ENCODE assay signal across 23 cellular contexts in genomic region chr20:60486345-60486744, GRCh38.
DNase-seq lines count a peak whose midpoint lies in the region; ATAC-seq, FAIRE-seq and TF ChIP-seq lines count a peak whose summit lies in the region.
"Had no signal": no experiment of that assay in that cellular context is flagged by ENCODE, and none has a peak within 500 bp of the region (broad histone marks: within the 10 kb centered on the region; RNA-seq: fewer than 3 reads in every experiment).

No MANE protein-coding gene starts in this region.

- no peaks in the 10 kb centered on the region; a peak in 1 of 4 replicates for H3K4me1 ChIP-seq in SK-N-SH (ENCODE audit: control insufficient read depth in 1 of 2, insufficient read depth in 2 of 2, low read depth in 1 of 2, low read length in 1 of 2)
- H3K4me1 ChIP-seq in H1 (replicated peaks in 1 of 4; ENCODE audit: control insufficient read depth in 3 of 4, insufficient read depth in 4 of 4, low read length in 3 of 4): no peaks in the 10 kb centered on the region; a peak in 1 of 7 replicates
- no peaks in the 10 kb centered on the region for H3K4me1 ChIP-seq in mesendoderm (ENCODE audit: control insufficient read depth, low read depth, low read length)
- H3K4me1 ChIP-seq: A549 had no signal

- ATAC-seq in SK-N-SH treated with all-trans-retinoic acid at 6 μM for 48 hours: no peak
- no peak for ATAC-seq in activated CD8-positive, alpha-beta T cell treated with anti-CD3 and anti-CD28 coated beads for 36 hours
- ATAC-seq: A549; CD8-positive, alpha-beta T cell; HCT116; HepG2 had no signal

- H3K27me3 Mint-ChIP-seq in activated CD8-positive, alpha-beta T cell treated with anti-CD3 and anti-CD28 coated beads for 36 hours: peaks cover 3% of the 10 kb centered on the region

- no peak overlapping the region for H2BK12ac ChIP-seq in H1 (ENCODE audit: low read depth, low read length)

- H3K27ac ChIP-seq in SK-N-SH (ENCODE audit: low read depth in 2 of 2, low read length in 1 of 2) (no peak overlapping the region), H1 (ENCODE audit: low read depth, low read length) (no peak overlapping the region), mesendoderm (ENCODE audit: low read depth, low read length) (no peak overlapping the region)
- H3K27ac ChIP-seq: 22Rv1, A549 had no signal

- TF ChIP-seq CTCF in SK-N-SH (IDR thresholded peaks at IDR 0.05): no peak
- no peak for TF ChIP-seq CTCF in H1 (IDR thresholded peaks at IDR 0.05; ENCODE audit: control extremely low read depth in 1 of 3, insufficient read depth in 1 of 3, low read depth in 1 of 3, low read length in 3 of 3)
- no peak for TF ChIP-seq CTCF in activated CD8-positive, alpha-beta T cell treated with anti-CD3 and anti-CD28 coated beads for 36 hours (IDR thresholded peaks at IDR 0.05)

- TF ChIP-seq EP300 in SK-N-SH (IDR thresholded peaks at IDR 0.05; ENCODE audit: borderline replicate concordance in 1 of 2, low read depth in 1 of 2, low read length in 1 of 2): no peak
- TF ChIP-seq EP300 in H1 (IDR thresholded peaks at IDR 0.05; ENCODE audit: borderline replicate concordance in 1 of 2, low read depth in 2 of 2, low read length in 2 of 2): no peak

- H3K79me1 ChIP-seq in H1 (ENCODE audit: low read depth, low read length): no peaks in the 10 kb centered on the region
- H3K79me1 ChIP-seq in mesendoderm (ENCODE audit: low read length): no peaks in the 10 kb centered on the region

- TF ChIP-seq RAD21 in SK-N-SH (IDR thresholded peaks at IDR 0.05; ENCODE audit: low read length) (no peak), H1 (IDR thresholded peaks at IDR 0.05 in 1 of 2, conservative IDR thresholded peaks at IDR 0.05 in 1 of 2; ENCODE audit: low read depth in 2 of 2, low read length in 2 of 2) (no peak)

- peak; percentile 45 for DNase-seq in SK-N-SH
- no peak for DNase-seq in H1 (ENCODE audit: low read depth in 1 of 2, low spot score in 2 of 2)
- DNase-seq in mesendoderm: peak; percentile 32
- DNase-seq in MV-4-11 (lab: John Stamatoyannopoulos, UW): no peak
- DNase-seq in activated CD8-positive, alpha-beta T cell treated with anti-CD3 and anti-CD28 coated beads for 36 hours: no peak
- DNase-seq in NCI-H187 (lab: John Stamatoyannopoulos, UW): no peak
- DNase-seq: AML-193; Calu3; CD8-positive, alpha-beta T cell; DND-41; EL; HFFc6; KBM-7 had no signal

- H2BK120ac ChIP-seq in H1 (replicated peaks; ENCODE audit: low read depth, low read length) (no peak overlapping the region), mesendoderm (ENCODE audit: low read depth, low read length) (no peak overlapping the region)

- H3K36me3 Mint-ChIP-seq in activated CD8-positive, alpha-beta T cell treated with anti-CD3 and anti-CD28 coated beads for 36 hours (ENCODE audit: low read depth): no peaks in the 10 kb centered on the region
- H3K36me3 Mint-ChIP-seq: CD8-positive, alpha-beta T cell; IgD-negative memory B cell had no signal

- no peaks in the 10 kb centered on the region for H3K9me2 ChIP-seq in SK-N-SH

- H3K4me3 Mint-ChIP-seq in activated CD8-positive, alpha-beta T cell treated with anti-CD3 and anti-CD28 coated beads for 36 hours: no peak overlapping the region
- H3K4me3 Mint-ChIP-seq: CD8-positive, alpha-beta T cell; HFFc6; IgD-negative memory B cell had no signal

- POLR2A ChIA-PET in SK-N-SH (lab: Yijun Ruan, JAX): no interaction called here
- POLR2A ChIA-PET in H1 (lab: Charles Lee; ENCODE audit: partially characterized antibody): no interaction called here
- POLR2A ChIA-PET in activated CD8-positive, alpha-beta T cell treated with anti-CD3 and anti-CD28 coated beads for 36 hours (lab: Charles Lee): no interaction called here

- H2AFZ ChIP-seq in SK-N-SH (ENCODE audit: low read depth) (no peak overlapping the region), H1 (ENCODE audit: low read length) (no peak overlapping the region)

- H3K9ac ChIP-seq in SK-N-SH: no peak overlapping the region
- H3K9ac ChIP-seq in H1 (replicated peaks in 1 of 4; ENCODE audit: extremely low read depth in 1 of 4, low read depth in 3 of 4, low read length in 3 of 4): no peak overlapping the region
- no peak overlapping the region for H3K9ac ChIP-seq in mesendoderm (ENCODE audit: low read length)

- H3F3A ChIP-seq in SK-N-SH (replicated peaks; ENCODE audit: insufficient read depth): no peaks in the 10 kb centered on the region

- H3K4me1 Mint-ChIP-seq in activated CD8-positive, alpha-beta T cell treated with anti-CD3 and anti-CD28 coated beads for 36 hours (ENCODE audit: low read depth): no peaks in the 10 kb centered on the region
- H3K4me1 Mint-ChIP-seq: IgD-negative memory B cell had no signal

- no peaks in the 10 kb centered on the region for H3K9me3 ChIP-seq in SK-N-SH
- H3K9me3 ChIP-seq in H1 (ENCODE audit: insufficient read depth in 2 of 2, low read depth in 1 of 2, low read length in 1 of 2): no peaks in the 10 kb centered on the region
- H3K9me3 ChIP-seq: A549 had no signal

- intact Hi-C loops in activated CD8-positive, alpha-beta T cell treated with anti-CD3 and anti-CD28 coated beads for 36 hours (cut with micrococcal nuclease): no loop called here

- no peaks in the 10 kb centered on the region for H3K27me3 ChIP-seq in SK-N-SH (ENCODE audit: insufficient read depth)
- H3K27me3 ChIP-seq in H1 (replicated peaks in 1 of 4; ENCODE audit: control insufficient read depth in 3 of 4, extremely low read depth in 1 of 4, insufficient read depth in 3 of 4, low read length in 3 of 4): peaks cover 0 to 6% (median 1%) of the 10 kb centered on the region in 4 experiments; a peak in 3 of 7 replicates
- H3K27me3 ChIP-seq in mesendoderm (ENCODE audit: insufficient read depth, low read length, poor library complexity): no peaks in the 10 kb centered on the region

- H4K5ac ChIP-seq in H1 (ENCODE audit: insufficient read length, low read depth, low read length) (no peak overlapping the region), mesendoderm (ENCODE audit: low read length) (no peak overlapping the region)

- H2AK5ac ChIP-seq in H1 (ENCODE audit: low read depth, low read length) (no peak overlapping the region), mesendoderm (ENCODE audit: low read length) (no peak overlapping the region)

- H3K4me2 ChIP-seq in SK-N-SH (no peak overlapping the region), H1 (ENCODE audit: insufficient read depth in 1 of 2, low read depth in 2 of 2, low read length in 2 of 2) (no peak overlapping the region), mesendoderm (ENCODE audit: low read length) (no peak overlapping the region)
- H3K4me2 ChIP-seq: A549 had no signal

- FAIRE-seq in H1 (lab: Jason Lieb, UNC): no peak
- FAIRE-seq: A549, G401.6, GM12891, GM19239, H54, HepG2 had no signal

- H3K56ac ChIP-seq in H1 (replicated peaks; ENCODE audit: insufficient read length, low read depth, low read length): no peak overlapping the region
- no peak overlapping the region for H3K56ac ChIP-seq in mesendoderm (ENCODE audit: low read length)

- no peak overlapping the region for H2BK15ac ChIP-seq in H1 (ENCODE audit: low read length)
- no peak overlapping the region for H2BK15ac ChIP-seq in mesendoderm (replicated peaks; ENCODE audit: low read depth)

- H4K91ac ChIP-seq in H1 (replicated peaks; ENCODE audit: insufficient read length, low read length): no peak overlapping the region

- H4K20me1 ChIP-seq in SK-N-SH (ENCODE audit: insufficient read depth) (no peaks in the 10 kb centered on the region), H1 (replicated peaks in 1 of 2; ENCODE audit: control insufficient read depth in 1 of 2, insufficient read depth in 2 of 2, low read length in 2 of 2) (no peaks in the 10 kb centered on the region)

- H3K9me3 Mint-ChIP-seq in activated CD8-positive, alpha-beta T cell treated with anti-CD3 and anti-CD28 coated beads for 36 hours: no peaks in the 10 kb centered on the region
- H3K9me3 Mint-ChIP-seq: CD8-positive, alpha-beta T cell had no signal

- H2BK5ac ChIP-seq in H1 (ENCODE audit: low read depth, low read length): no peak overlapping the region
- no peak overlapping the region for H2BK5ac ChIP-seq in mesendoderm (ENCODE audit: low read length)

- H3K23ac ChIP-seq in H1 (ENCODE audit: insufficient read length) (no peak overlapping the region), mesendoderm (ENCODE audit: low read length) (no peak overlapping the region)

- H3K36me3 ChIP-seq in SK-N-SH (replicated peaks in 1 of 2; ENCODE audit: control insufficient read depth in 1 of 2, insufficient read depth in 2 of 2, low read length in 1 of 2) (no peaks in the 10 kb centered on the region), H1 (ENCODE audit: control insufficient read depth in 2 of 4, insufficient read depth in 4 of 4, low read length in 3 of 4) (no peaks in the 10 kb centered on the region), mesendoderm (ENCODE audit: control insufficient read depth, insufficient read depth, low read length) (no peaks in the 10 kb centered on the region)

- 29% methylated on average over 10 of the region's 11 CpGs for WGBS in SK-N-SH (ENCODE audit: low lambda C conversion rate)
- 95% methylated on average over 11 of the region's 11 CpGs; no CpG with 5 or more reads in 1 of the 2 experiments for WGBS in H1 (ENCODE audit: extremely low coverage in 1 of 2, insufficient coverage in 1 of 2, insufficient read length in 1 of 2, insufficient replicate concordance in 2 of 2, low coverage in 1 of 2, low lambda C conversion rate in 2 of 2, missing lambda C conversion rate in 1 of 2), 2 experiments
- no CpG with 5 or more reads among the region's 11 CpGs for WGBS in mesendoderm (ENCODE audit: extremely low coverage, insufficient coverage, low lambda C conversion rate)

- H3K4me3 ChIP-seq in SK-N-SH (ENCODE audit: low read depth in 2 of 2, low read length in 1 of 2) (no peak overlapping the region), H1 (ENCODE audit: extremely low read depth in 1 of 4, insufficient read depth in 2 of 4, low read depth in 3 of 4, low read length in 4 of 4) (no peak overlapping the region), mesendoderm (ENCODE audit: low read length) (no peak overlapping the region)
- H3K4me3 ChIP-seq: A549 had no signal

- H3K27ac Mint-ChIP-seq in activated CD8-positive, alpha-beta T cell treated with anti-CD3 and anti-CD28 coated beads for 36 hours: no peak overlapping the region
- H3K27ac Mint-ChIP-seq: CD8-positive, alpha-beta T cell; HFFc6; IgD-negative memory B cell had no signal

- H4K8ac ChIP-seq in H1 (ENCODE audit: extremely low read depth, insufficient read depth, low read length) (no peak overlapping the region; the same call in 1 of the 2 replicates), mesendoderm (ENCODE audit: low read depth, low read length) (no peak overlapping the region)

- H3K4ac ChIP-seq in H1 (replicated peaks; ENCODE audit: insufficient read length, low read depth, low read length): peak overlapping the region; percentile 70
- no peak overlapping the region for H3K4ac ChIP-seq in mesendoderm (ENCODE audit: low read depth, low read length)

- H3K18ac ChIP-seq in H1 (ENCODE audit: extremely low read depth, low read length): no peak overlapping the region
- H3K18ac ChIP-seq in mesendoderm (ENCODE audit: low read length): no peak overlapping the region

- H3K79me2 ChIP-seq in SK-N-SH (ENCODE audit: insufficient read depth) (no peaks in the 10 kb centered on the region), H1 (ENCODE audit: control insufficient read depth in 1 of 2, insufficient read depth in 2 of 2, low read length in 2 of 2) (no peaks in the 10 kb centered on the region), mesendoderm (ENCODE audit: control insufficient read depth, insufficient read depth, low read length) (no peaks in the 10 kb centered on the region)

- no peaks in the 10 kb centered on the region for H3K23me2 ChIP-seq in H1 (ENCODE audit: low read depth, low read length)

- no peak overlapping the region for H2BK20ac ChIP-seq in H1 (ENCODE audit: low read length)

- no peak for TF ChIP-seq POLR2A in H1 (IDR thresholded peaks at IDR 0.05; ENCODE audit: control extremely low read depth in 1 of 2, low read depth in 2 of 2, low read length in 2 of 2)

- CTCF ChIA-PET in SK-N-SH (lab: Yijun Ruan, JAX): no interaction called here
- CTCF ChIA-PET in H1 (lab: Charles Lee; ENCODE audit: partially characterized antibody): interaction anchor here (1.4 kb wide), 1 partner anchor 32 kb away, joined by 6 read pairs; no protein-coding TSS in a partner anchor
- CTCF ChIA-PET in activated CD8-positive, alpha-beta T cell treated with anti-CD3 and anti-CD28 coated beads for 36 hours (lab: Charles Lee): no interaction called here

- H3K14ac ChIP-seq in H1 (ENCODE audit: insufficient read length): no peak overlapping the region

Comparison
In these comparisons a context has a peak if more than half of its experiments do, and no peak if none do; other contexts are left out.
1. DNase-seq: peak in SK-N-SH (single experiment) and mesendoderm (single experiment); none in H1 (0 of 2), MV-4-11 (single experiment), activated CD8-positive, alpha-beta T cell treated with anti-CD3 and anti-CD28 coated beads for 36 hours (single experiment) and NCI-H187 (0 of 2).